Comparison of ENCODE assay signal across 16 cellular contexts in the genomic region with DNA sequence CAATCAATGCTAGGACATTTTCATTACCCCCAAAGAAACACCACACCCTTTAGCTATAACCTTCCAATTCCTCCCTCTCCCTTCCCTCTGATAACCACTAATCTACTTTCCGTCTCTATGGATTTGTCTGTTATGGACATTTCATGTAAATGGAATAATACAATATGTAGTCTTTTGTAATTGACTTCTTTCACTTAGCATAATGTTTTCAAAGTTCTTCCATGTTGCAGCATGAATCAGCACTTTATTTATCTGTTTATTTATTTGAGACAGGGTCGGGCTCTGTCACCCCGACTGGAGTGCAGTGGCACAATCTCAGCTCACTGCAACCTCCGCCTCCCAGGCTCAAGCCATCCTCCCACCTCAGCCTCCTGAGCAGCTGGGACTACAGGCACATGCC. TPM values are rescaled to one million over a fixed set of nuclear protein-coding genes. Genes with fewer than 3 reads are reported as not detected.
A peak's percentile ranks its signal among the peaks of the same experiment; 100 is the strongest.
DNase-seq lines count a peak whose midpoint lies in the region; ATAC-seq and TF ChIP-seq lines count a peak whose summit lies in the region.
"Had no signal": no experiment of that assay in that cellular context is flagged by ENCODE, and none has a peak within 500 bp of the region (broad histone marks: within the 10 kb centered on the region; RNA-seq: fewer than 3 reads in every experiment).

No MANE protein-coding gene starts in this region.

- H3K36me3 ChIP-seq in SU-DHL-6 (ENCODE audit: low read length) (no peaks in the 10 kb centered on the region), endocrine pancreas (ENCODE audit: control insufficient read depth, insufficient read depth, low read length) (no peaks in the 10 kb centered on the region), smooth muscle cell (ENCODE audit: low read depth) (no peaks in the 10 kb centered on the region), MG63 (peaks cover 2% of the 10 kb centered on the region; the same call in 1 of the 2 replicates), A673 (ENCODE audit: insufficient read depth, low read length, poor library complexity, severe bottlenecking) (no peaks in the 10 kb centered on the region)
- H3K36me3 ChIP-seq: uterus had no signal

- H4K20me1 ChIP-seq in SU-DHL-6 (ENCODE audit: low read depth, low read length), result no peaks in the 10 kb centered on the region
- H4K20me1 ChIP-seq in smooth muscle cell (ENCODE audit: low read depth), result no peaks in the 10 kb centered on the region

- no peaks in the 10 kb centered on the region for H3K27me3 Mint-ChIP-seq in activated T-cell treated with anti-CD3 and anti-CD28 coated beads, Interleukin-2, amount 50 U/mL, for 72 hours (ENCODE audit: low read depth)

- CTCF ChIA-PET in A673 (lab: Charles Lee), result interaction anchor here (1.4 kb wide), 1 partner anchor 13 kb away, joined by 3 read pairs; no protein-coding TSS in a partner anchor

- TF ChIP-seq CTCF in SU-DHL-6 (IDR thresholded peaks at IDR 0.05; ENCODE audit: insufficient read depth, low read length, poor library complexity, severe bottlenecking) (no peak), smooth muscle cell (IDR thresholded peaks at IDR 0.05; ENCODE audit: borderline replicate concordance, insufficient read depth, poor library complexity, severe bottlenecking) (no peak), A673 (conservative IDR thresholded peaks at IDR 0.05; ENCODE audit: low read depth, low read length) (no peak)

- no peaks in the 10 kb centered on the region for H3K9me2 ChIP-seq in SU-DHL-6 (replicated peaks; ENCODE audit: insufficient read depth, low read length)

- no peak for ATAC-seq in activated T-cell treated with anti-CD3 and anti-CD28 coated beads, Interleukin-2, amount 50 U/mL, for 72 hours (replicated peaks in 1 of 2)

- H3K36me3 Mint-ChIP-seq in activated T-cell treated with anti-CD3 and anti-CD28 coated beads, Interleukin-2, amount 50 U/mL, for 72 hours (ENCODE audit: insufficient read depth in 2 of 2), result peaks cover 3 to 7% of the 10 kb centered on the region in 2 donors

- no peaks in the 10 kb centered on the region for H3K27me3 ChIP-seq in SU-DHL-6 (ENCODE audit: low read length)
- H3K27me3 ChIP-seq in endocrine pancreas (ENCODE audit: control insufficient read depth, insufficient read depth, low read length), result no peaks in the 10 kb centered on the region
- peaks cover 10% of the 10 kb centered on the region for H3K27me3 ChIP-seq in smooth muscle cell (ENCODE audit: low read depth)
- no peaks in the 10 kb centered on the region for H3K27me3 ChIP-seq in MG63
- H3K27me3 ChIP-seq in A673 (replicated peaks; ENCODE audit: insufficient read depth, low read depth, low read length, poor library complexity), result peaks cover 6% of the 10 kb centered on the region
- H3K27me3 ChIP-seq: colonic mucosa, spleen, uterus had no signal

- no peak overlapping the region for H3K27ac Mint-ChIP-seq in activated T-cell treated with anti-CD3 and anti-CD28 coated beads, Interleukin-2, amount 50 U/mL, for 72 hours

- peak overlapping the region; percentile 98 to 100 for H3K4me3 Mint-ChIP-seq in activated T-cell treated with anti-CD3 and anti-CD28 coated beads, Interleukin-2, amount 50 U/mL, for 72 hours

- H3F3A ChIP-seq in SU-DHL-6 (ENCODE audit: insufficient read depth) (no peaks in the 10 kb centered on the region), smooth muscle cell (ENCODE audit: low read depth) (no peaks in the 10 kb centered on the region)

- no peak overlapping the region for H3K27ac ChIP-seq in SU-DHL-6 (ENCODE audit: low read depth, low read length)
- no peak overlapping the region for H3K27ac ChIP-seq in smooth muscle cell (ENCODE audit: low read depth)
- no peak overlapping the region for H3K27ac ChIP-seq in A673 (ENCODE audit: low read depth, low read length, poor library complexity, severe bottlenecking)
- H3K27ac ChIP-seq: colonic mucosa, RWPE1 had no signal

- no peak overlapping the region for H3K4me2 ChIP-seq in SU-DHL-6 (ENCODE audit: low read depth, low read length, poor library complexity, severe bottlenecking)
- H3K4me2 ChIP-seq in smooth muscle cell, result no peak overlapping the region

- no peak for DNase-seq in activated T-cell treated with anti-CD3 and anti-CD28 coated beads, Interleukin-2, amount 50 U/mL, for 72 hours
- DNase-seq in activated T-cell treated with anti-CD3 and anti-CD28 coated beads, Interleukin-2, amount 50 U/mL, for 48 hours, result no peak
- DNase-seq in smooth muscle cell (lab: John Stamatoyannopoulos, UW; ENCODE audit: unreplicated experiment) (no peak), MG63 (no peak), NCI-H526 (lab: John Stamatoyannopoulos, UW) (no peak), A673 (ENCODE audit: low spot score) (no peak)
- DNase-seq: activated CD4-positive, CD25-positive, alpha-beta regulatory T cell treated with anti-CD3 and anti-CD28 coated beads, Interleukin-2, amount 50 U/mL, for 72 hours; colonic mucosa; IMR-90; NCI-H1048; NCI-H748 treated with DMSO at 0.1 percent for 48 hours; spleen; uterus had no signal

- H3K79me2 ChIP-seq in SU-DHL-6 (ENCODE audit: insufficient read depth, low read length), result peaks cover 30% of the 10 kb centered on the region
- peaks cover 9% of the 10 kb centered on the region for H3K79me2 ChIP-seq in smooth muscle cell (ENCODE audit: low read depth)

- H3K9me3 Mint-ChIP-seq in activated T-cell treated with anti-CD3 and anti-CD28 coated beads, Interleukin-2, amount 50 U/mL, for 72 hours, result no peaks in the 10 kb centered on the region

- no TSS peak for BruUV-seq in A673 (replicated peaks; lab: Mats Ljungman, UMichigan)

- POLR2A ChIA-PET in A673 (lab: Charles Lee; ENCODE audit: low non-redundant PET), result no interaction called here

- H3K4me3 ChIP-seq in SU-DHL-6 (ENCODE audit: insufficient read depth, low read length, poor library complexity, severe bottlenecking) (no peak overlapping the region), endocrine pancreas (ENCODE audit: control insufficient read depth, insufficient read depth, low read length) (peak overlapping the region; percentile 74), smooth muscle cell (no peak overlapping the region), MG63 (no peak overlapping the region), A673 (ENCODE audit: low read depth, low read length, poor library complexity, severe bottlenecking) (no peak overlapping the region)

- H3K9me3 ChIP-seq in SU-DHL-6 (ENCODE audit: insufficient read depth, low read length) (no peaks in the 10 kb centered on the region), endocrine pancreas (ENCODE audit: control insufficient read depth, low read length) (no peaks in the 10 kb centered on the region), smooth muscle cell (replicated peaks; ENCODE audit: low read depth) (no peaks in the 10 kb centered on the region), MG63 (no peaks in the 10 kb centered on the region), A673 (ENCODE audit: low read depth, low read length, poor library complexity, severe bottlenecking) (no peaks in the 10 kb centered on the region)
- H3K9me3 ChIP-seq: colonic mucosa, spleen, uterus had no signal

- H3K9ac ChIP-seq in SU-DHL-6 (ENCODE audit: low read length), result no peak overlapping the region
- H3K9ac ChIP-seq in endocrine pancreas (ENCODE audit: control insufficient read depth, insufficient read depth, low read length), result no peak overlapping the region
- H3K9ac ChIP-seq in smooth muscle cell (ENCODE audit: low read depth), result no peak overlapping the region

- H2AFZ ChIP-seq in SU-DHL-6 (ENCODE audit: low read depth, low read length, severe bottlenecking) (peak overlapping the region; percentile 100), smooth muscle cell (ENCODE audit: low read depth) (peak overlapping the region; percentile 96)

- 94% methylated on average over 4 of the region's 4 CpGs for WGBS in smooth muscle cell (ENCODE audit: low lambda C conversion rate)

- intact Hi-C loops in A673 (cut with micrococcal nuclease; ENCODE audit: unreplicated experiment), result no loop called here

- H3K4me1 ChIP-seq in endocrine pancreas (ENCODE audit: control insufficient read depth, insufficient read depth, low read length) (peaks cover 5% of the 10 kb centered on the region), smooth muscle cell (ENCODE audit: low read depth) (peaks cover 6% of the 10 kb centered on the region), A673 (ENCODE audit: insufficient read depth, low read length, poor library complexity, severe bottlenecking) (peaks cover 8% of the 10 kb centered on the region)
- H3K4me1 ChIP-seq: colonic mucosa had no signal

- H3K4me1 Mint-ChIP-seq in activated T-cell treated with anti-CD3 and anti-CD28 coated beads, Interleukin-2, amount 50 U/mL, for 72 hours (ENCODE audit: low read depth), result peaks cover 64% of the 10 kb centered on the region

RNA-seq across cellular contexts. Expression of a gene that starts 1.2 kb away (rescaled TPM):
- 10 to 100 TPM; 76.2 to 84.8 TPM for total RNA-seq in activated T-cell treated with anti-CD3 and anti-CD28 coated beads, Interleukin-2, amount 50 U/mL, for 72 hours
- total RNA-seq in smooth muscle cell (15.9 and 17.2 TPM in 2 replicates), A673 (2021) (46.0 and 47.1 TPM in 2 replicates)
- polyA plus RNA-seq in smooth muscle cell, result 12.8 and 17.0 TPM in 2 replicates
- total RNA-seq in MG63 (2014; rRNA removed; shearing (Covaris generic); ENCODE audit: low replicate concordance), result 16.4 and 17.8 TPM in 2 replicates
